13 cellular contexts compared by ENCODE assay signal in the genomic region with DNA sequence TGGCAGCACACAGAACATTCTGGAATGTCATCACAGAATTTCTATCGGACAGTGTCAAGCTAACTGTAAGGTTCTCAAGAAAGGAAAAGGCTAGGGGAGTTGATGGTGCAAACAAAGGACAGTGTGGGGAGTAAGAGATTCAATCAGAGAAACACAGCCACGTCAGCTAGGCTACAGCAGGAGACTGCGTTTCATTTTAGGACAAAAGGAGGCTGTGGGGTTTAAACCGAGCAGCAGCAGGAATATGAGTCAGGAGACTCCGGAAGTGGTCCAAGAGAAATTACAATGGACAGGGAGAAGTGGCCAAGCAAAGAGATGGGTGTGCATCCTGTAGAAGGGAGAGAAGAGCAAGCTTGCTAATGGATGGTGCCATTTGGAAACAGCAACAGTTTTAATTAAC. TPM values are rescaled to one million over a fixed set of nuclear protein-coding genes. Genes with fewer than 3 reads are reported as not detected.
DNase-seq lines count a peak whose midpoint lies in the region; ATAC-seq and TF ChIP-seq lines count a peak whose summit lies in the region.
"Had no signal": no experiment of that assay in that cellular context is flagged by ENCODE, and none has a peak within 500 bp of the region (broad histone marks: within the 10 kb centered on the region; RNA-seq: fewer than 3 reads in every experiment).

No MANE protein-coding gene starts in this region.

- peak; percentile 64 for ATAC-seq in sciatic nerve
- no peak for ATAC-seq in GM21367 (IDR thresholded peaks at IDR 0.05; ENCODE audit: unreplicated experiment)
- ATAC-seq in GM19328 (IDR thresholded peaks at IDR 0.05; ENCODE audit: unreplicated experiment) = no peak
- ATAC-seq: right cardiac atrium had no signal

- peaks cover 6% of the 10 kb centered on the region for H3K4me1 Mint-ChIP-seq in activated T-helper 1 cell treated with anti-CD3 and anti-CD28 coated beads, Interleukin-12 subunit alpha, Interleukin-12 subunit beta, Interleukin-2, Interleukin-4 antibody, amounts not matched to agents 30 ng/mL and 10 ng/mL and 1 ng/mL, durations not matched to agents 14 hours and 24 hours and 36 hours (ENCODE audit: low read depth)

- H3K36me3 Mint-ChIP-seq in activated T-helper 1 cell treated with anti-CD3 and anti-CD28 coated beads, Interleukin-12 subunit alpha, Interleukin-12 subunit beta, Interleukin-2, Interleukin-4 antibody, amounts not matched to agents 30 ng/mL and 10 ng/mL and 1 ng/mL, durations not matched to agents 14 hours and 24 hours and 36 hours (ENCODE audit: low read depth) = peaks cover 20% of the 10 kb centered on the region

- no peaks in the 10 kb centered on the region for H3K9me3 Mint-ChIP-seq in activated T-helper 1 cell treated with anti-CD3 and anti-CD28 coated beads, Interleukin-12 subunit alpha, Interleukin-12 subunit beta, Interleukin-2, Interleukin-4 antibody, amounts not matched to agents 30 ng/mL and 10 ng/mL and 1 ng/mL, durations not matched to agents 14 hours and 24 hours and 36 hours

- no peak overlapping the region for H3K4me3 ChIP-seq in fibroblast of the aortic adventitia (ENCODE audit: low read depth, low read length)

- in situ Hi-C loops in GM13976 (cut with MboI; ENCODE audit: low sequenced_read_pairs, unreplicated experiment) = no loop called here

- no peak for TF ChIP-seq CTCF in fibroblast of the aortic adventitia (IDR thresholded peaks at IDR 0.05; ENCODE audit: insufficient read depth, low read length)
- TF ChIP-seq CTCF in GM13976 (IDR thresholded peaks at IDR 0.05; ENCODE audit: borderline replicate concordance, control extremely low read depth, extremely low read depth, insufficient read depth, missing control alignments) = no peak

- intact Hi-C loops in activated T-helper 1 cell treated with anti-CD3 and anti-CD28 coated beads, Interleukin-12 subunit alpha, Interleukin-12 subunit beta, Interleukin-2, Interleukin-4 antibody, amounts not matched to agents 30 ng/mL and 10 ng/mL and 1 ng/mL, durations not matched to agents 14 hours and 24 hours and 36 hours (cut with micrococcal nuclease) = no loop called here
- intact Hi-C loops in sciatic nerve (cut with DNase I) = no loop called here

- H3K4me3 Mint-ChIP-seq in activated T-helper 1 cell treated with anti-CD3 and anti-CD28 coated beads, Interleukin-12 subunit alpha, Interleukin-12 subunit beta, Interleukin-2, Interleukin-4 antibody, amounts not matched to agents 30 ng/mL and 10 ng/mL and 1 ng/mL, durations not matched to agents 14 hours and 24 hours and 36 hours = no peak overlapping the region

- peak overlapping the region; percentile 6 for H3K27ac Mint-ChIP-seq in activated T-helper 1 cell treated with anti-CD3 and anti-CD28 coated beads, Interleukin-12 subunit alpha, Interleukin-12 subunit beta, Interleukin-2, Interleukin-4 antibody, amounts not matched to agents 30 ng/mL and 10 ng/mL and 1 ng/mL, durations not matched to agents 14 hours and 24 hours and 36 hours

- no peaks in the 10 kb centered on the region for H3K27me3 Mint-ChIP-seq in activated T-helper 1 cell treated with anti-CD3 and anti-CD28 coated beads, Interleukin-12 subunit alpha, Interleukin-12 subunit beta, Interleukin-2, Interleukin-4 antibody, amounts not matched to agents 30 ng/mL and 10 ng/mL and 1 ng/mL, durations not matched to agents 14 hours and 24 hours and 36 hours (ENCODE audit: insufficient read depth)

- DNase-seq in Daoy (ENCODE audit: low read depth) (peak; percentile 55), fibroblast of the aortic adventitia (ENCODE audit: low read depth) (peak; percentile 86), sciatic nerve (ENCODE audit: low spot score) (no peak), NCI-H2227 (lab: John Stamatoyannopoulos, UW; ENCODE audit: unreplicated experiment) (no peak), GM13976 (ENCODE audit: low spot score) (no peak)
- DNase-seq in activated T-helper 1 cell treated with anti-CD3 and anti-CD28 coated beads, Interleukin-12 subunit alpha, Interleukin-12 subunit beta, Interleukin-2, Interleukin-4 antibody, amounts not matched to agents 30 ng/mL and 10 ng/mL and 1 ng/mL, durations not matched to agents 14 hours and 24 hours and 36 hours (ENCODE audit: low spot score) = no peak
- DNase-seq: brain microvascular endothelial cell, Caco-2, NCI-H1436, NCI-H524 treated with DMSO at 0.1 percent for 48 hours, right cardiac atrium had no signal

RNA-seq across cellular contexts. Expression of a gene that starts 37.4 kb away (rescaled TPM):
- 19.9 and 20.3 TPM in 2 replicates for total RNA-seq in Daoy (2014; rRNA removed; shearing (Covaris generic))
- total RNA-seq in activated T-helper 1 cell treated with anti-CD3 and anti-CD28 coated beads, Interleukin-12 subunit alpha, Interleukin-12 subunit beta, Interleukin-2, Interleukin-4 antibody, amounts not matched to agents 30 ng/mL and 10 ng/mL and 1 ng/mL, durations not matched to agents 14 hours and 24 hours and 36 hours = 14.1 and 14.6 TPM in 2 replicates
- total RNA-seq in fibroblast of the aortic adventitia (ENCODE audit: low replicate concordance) (75.6 and 98.9 TPM in 2 replicates), sciatic nerve (121 TPM)

Comparison
In these comparisons a context has a peak if more than half of its experiments do, and no peak if none do; other contexts are left out.
1. DNase-seq: peak in Daoy (single experiment) and fibroblast of the aortic adventitia (single experiment); none in activated T-helper 1 cell treated with anti-CD3 and anti-CD28 coated beads, Interleukin-12 subunit alpha, Interleukin-12 subunit beta, Interleukin-2, Interleukin-4 antibody, amounts not matched to agents 30 ng/mL and 10 ng/mL and 1 ng/mL, durations not matched to agents 14 hours and 24 hours and 36 hours (single experiment), sciatic nerve (single experiment), NCI-H2227 (single experiment) and GM13976 (single experiment).